Comparison of ENCODE assay signal across 34 cellular contexts in genomic region chr4:91362125-91362524, GRCh38.
"Had no signal": no experiment of that assay in that cellular context is flagged by ENCODE, and none has a peak within 500 bp of the region (broad histone marks: within the 10 kb centered on the region; RNA-seq: fewer than 3 reads in every experiment).

No MANE protein-coding gene starts in this region.

- H3K9me3 Mint-ChIP-seq: activated CD4-positive, alpha-beta memory T cell treated with anti-CD3 and anti-CD28 coated beads for 36 hours; activated naive CD4-positive, alpha-beta T cell treated with anti-CD3 and anti-CD28 coated beads, Interleukin-2, amount 50 U/mL, for 24 hours had no signal

- H3K4me3 ChIP-seq: adrenal gland, body of pancreas, esophagus muscularis mucosa, gastrocnemius medialis, heart left ventricle had no signal

- H3K27me3 ChIP-seq: adrenal gland, body of pancreas, esophagus muscularis mucosa, foreskin keratinocyte, gastrocnemius medialis, heart left ventricle had no signal

- H3K27ac ChIP-seq: adrenal gland, body of pancreas, esophagus muscularis mucosa, foreskin keratinocyte, gastrocnemius medialis, heart left ventricle had no signal

- ATAC-seq: activated CD4-positive, alpha-beta T cell treated with anti-CD3 and anti-CD28 coated beads for 36 hours; activated CD8-positive, alpha-beta memory T cell treated with anti-CD3 and anti-CD28 coated beads, Interleukin-2, amount 10 ng/mL, durations not matched to agents 7 days and 5 days; activated CD8-positive, alpha-beta T cell treated with anti-CD3 and anti-CD28 coated beads, Interleukin-2, amount 10 ng/mL, durations not matched to agents 7 days and 5 days; activated naive CD8-positive, alpha-beta T cell treated with anti-CD3 and anti-CD28 coated beads, Interleukin-2, amount 50 U/mL, for 24 hours; body of pancreas; effector memory CD8-positive, alpha-beta T cell; foreskin keratinocyte; gastrocnemius medialis; heart left ventricle; T-helper 17 cell had no signal

- H3K36me3 ChIP-seq: adrenal gland, esophagus muscularis mucosa, gastrocnemius medialis, heart left ventricle had no signal

- H3K36me3 Mint-ChIP-seq: activated CD4-positive, alpha-beta memory T cell treated with anti-CD3 and anti-CD28 coated beads for 36 hours; activated CD8-positive, alpha-beta memory T cell treated with anti-CD3 and anti-CD28 coated beads, Interleukin-2, amount 10 ng/mL, durations not matched to agents 7 days and 5 days; activated naive CD4-positive, alpha-beta T cell treated with anti-CD3 and anti-CD28 coated beads, Interleukin-2, amount 50 U/mL, for 24 hours; activated naive CD8-positive, alpha-beta T cell treated with anti-CD3 and anti-CD28 coated beads for 36 hours had no signal

- H3K27me3 Mint-ChIP-seq: activated CD4-positive, alpha-beta memory T cell treated with anti-CD3 and anti-CD28 coated beads for 36 hours; activated CD4-positive, alpha-beta T cell treated with anti-CD3 and anti-CD28 coated beads for 36 hours; activated CD4-positive, alpha-beta T cell treated with anti-CD3 and anti-CD28 coated beads, Interleukin-2, amount 10 ng/mL, durations not matched to agents 24 days and 14 days; activated CD8-positive, alpha-beta memory T cell treated with anti-CD3 and anti-CD28 coated beads, Interleukin-2, amount 10 ng/mL, durations not matched to agents 7 days and 5 days; activated naive CD4-positive, alpha-beta T cell treated with anti-CD3 and anti-CD28 coated beads, Interleukin-2, amount 50 U/mL, for 24 hours; activated naive CD8-positive, alpha-beta T cell treated with anti-CD3 and anti-CD28 coated beads for 36 hours; activated naive CD8-positive, alpha-beta T cell treated with anti-CD3 and anti-CD28 coated beads, Interleukin-2, amount 50 U/mL, for 24 hours; effector memory CD8-positive, alpha-beta T cell; T-helper 17 cell had no signal

- H3K4me1 ChIP-seq: adrenal gland, esophagus muscularis mucosa, foreskin keratinocyte, gastrocnemius medialis, heart left ventricle had no signal

- H3K9me3 ChIP-seq: adrenal gland, body of pancreas, esophagus muscularis mucosa, gastrocnemius medialis, heart left ventricle had no signal

- H3K4me3 Mint-ChIP-seq: activated CD4-positive, alpha-beta memory T cell treated with anti-CD3 and anti-CD28 coated beads for 36 hours; activated CD4-positive, alpha-beta T cell treated with anti-CD3 and anti-CD28 coated beads for 36 hours; activated CD4-positive, alpha-beta T cell treated with anti-CD3 and anti-CD28 coated beads, Interleukin-2, amount 10 ng/mL, durations not matched to agents 24 days and 14 days; activated CD8-positive, alpha-beta memory T cell treated with anti-CD3 and anti-CD28 coated beads, Interleukin-2, amount 10 ng/mL, durations not matched to agents 7 days and 5 days; activated CD8-positive, alpha-beta T cell treated with anti-CD3 and anti-CD28 coated beads, Interleukin-2, amount 10 ng/mL, durations not matched to agents 7 days and 5 days; activated naive CD4-positive, alpha-beta T cell treated with anti-CD3 and anti-CD28 coated beads for 36 hours; activated naive CD4-positive, alpha-beta T cell treated with anti-CD3 and anti-CD28 coated beads, Interleukin-2, amount 50 U/mL, for 24 hours; activated naive CD8-positive, alpha-beta T cell treated with anti-CD3 and anti-CD28 coated beads for 36 hours; activated naive CD8-positive, alpha-beta T cell treated with anti-CD3 and anti-CD28 coated beads, Interleukin-2, amount 50 U/mL, for 24 hours; activated T-helper 1 cell treated with anti-CD3 and anti-CD28 coated beads, Interleukin-12 subunit alpha, Interleukin-12 subunit beta, Interleukin-2, Interleukin-4 antibody, amounts not matched to agents 30 ng/mL and 10 ng/mL and 1 ng/mL, durations not matched to agents 14 hours and 24 hours and 36 hours; effector memory CD8-positive, alpha-beta T cell; T-helper 17 cell; T-helper 2 cell treated with Interferon-gamma antibody and Interleukin-4, amounts not matched to agents 5 μg/mL and 100 μg/mL, for 36 hours had no signal

- DNase-seq: activated CD4-positive, alpha-beta memory T cell treated with anti-CD3 and anti-CD28 coated beads for 36 hours; activated CD4-positive, alpha-beta T cell treated with anti-CD3 and anti-CD28 coated beads for 36 hours; activated CD4-positive, alpha-beta T cell treated with anti-CD3 and anti-CD28 coated beads, Interleukin-2, amount 10 ng/mL, durations not matched to agents 24 days and 14 days; activated CD4-positive, CD25-positive, alpha-beta regulatory T cell; activated CD4-positive, CD25-positive, alpha-beta regulatory T cell treated with anti-CD3 and anti-CD28 coated beads, Interleukin-2, amount 50 U/mL, for 72 hours; activated CD8-positive, alpha-beta memory T cell treated with anti-CD3 and anti-CD28 coated beads, Interleukin-2, amount 10 ng/mL, durations not matched to agents 7 days and 5 days; activated CD8-positive, alpha-beta memory T cell treated with anti-CD3 and anti-CD28 coated beads, Interleukin-2, amount 50 U/mL, for 4 hours; activated CD8-positive, alpha-beta T cell treated with anti-CD3 and anti-CD28 coated beads, Interleukin-2, amount 10 ng/mL, durations not matched to agents 7 days and 5 days; activated effector memory CD4-positive, alpha-beta T cell treated with anti-CD3 and anti-CD28 coated beads, Interleukin-2, amount 50 U/mL, for 16 hours; activated naive CD4-positive, alpha-beta T cell treated with anti-CD3 and anti-CD28 coated beads for 36 hours; activated naive CD8-positive, alpha-beta T cell treated with anti-CD3 and anti-CD28 coated beads for 36 hours; activated naive CD8-positive, alpha-beta T cell treated with anti-CD3 and anti-CD28 coated beads, Interleukin-2, amount 50 U/mL, for 24 hours; activated T-cell treated with anti-CD3 and anti-CD28 coated beads, Interleukin-2, amount 50 U/mL, for 1 hour; activated T-cell treated with anti-CD3 and anti-CD28 coated beads, Interleukin-2, amount 50 U/mL, for 48 hours; adrenal gland; amygdala; aorta; body of pancreas; caudate nucleus; cortex of kidney; dermis blood vessel endothelial cell; effector CD4-positive, alpha-beta T cell; effector memory CD8-positive, alpha-beta T cell; erythroblast; foreskin keratinocyte; gastrocnemius medialis; glutamatergic neuron; heart left ventricle; T-helper 17 cell had no signal

- H3K27ac Mint-ChIP-seq: activated CD4-positive, alpha-beta memory T cell treated with anti-CD3 and anti-CD28 coated beads for 36 hours; activated CD4-positive, alpha-beta T cell treated with anti-CD3 and anti-CD28 coated beads for 36 hours; activated CD4-positive, alpha-beta T cell treated with anti-CD3 and anti-CD28 coated beads, Interleukin-2, amount 10 ng/mL, durations not matched to agents 24 days and 14 days; activated CD8-positive, alpha-beta memory T cell treated with anti-CD3 and anti-CD28 coated beads, Interleukin-2, amount 10 ng/mL, durations not matched to agents 7 days and 5 days; activated CD8-positive, alpha-beta T cell treated with anti-CD3 and anti-CD28 coated beads, Interleukin-2, amount 10 ng/mL, durations not matched to agents 7 days and 5 days; activated naive CD4-positive, alpha-beta T cell treated with anti-CD3 and anti-CD28 coated beads for 36 hours; activated naive CD4-positive, alpha-beta T cell treated with anti-CD3 and anti-CD28 coated beads, Interleukin-2, amount 50 U/mL, for 24 hours; activated naive CD8-positive, alpha-beta T cell treated with anti-CD3 and anti-CD28 coated beads for 36 hours; activated naive CD8-positive, alpha-beta T cell treated with anti-CD3 and anti-CD28 coated beads, Interleukin-2, amount 50 U/mL, for 24 hours; activated T-helper 1 cell treated with anti-CD3 and anti-CD28 coated beads, Interleukin-12 subunit alpha, Interleukin-12 subunit beta, Interleukin-2, Interleukin-4 antibody, amounts not matched to agents 30 ng/mL and 10 ng/mL and 1 ng/mL, durations not matched to agents 14 hours and 24 hours and 36 hours; activated T-helper 2 cell treated with anti-CD3 and anti-CD28 coated beads, Interferon-gamma antibody, Interleukin-2, Interleukin-4, amounts not matched to agents 10 μg/mL and 5 μg/mL and 100 μg/mL, durations not matched to agents 14 hours and 24 hours and 36 hours; effector memory CD8-positive, alpha-beta T cell; T-helper 17 cell; T-helper 2 cell treated with Interferon-gamma antibody and Interleukin-4, amounts not matched to agents 5 μg/mL and 100 μg/mL, for 36 hours had no signal

- H3K4me1 Mint-ChIP-seq: activated CD4-positive, alpha-beta T cell treated with anti-CD3 and anti-CD28 coated beads for 36 hours; activated CD4-positive, alpha-beta T cell treated with anti-CD3 and anti-CD28 coated beads, Interleukin-2, amount 10 ng/mL, durations not matched to agents 24 days and 14 days; activated CD8-positive, alpha-beta memory T cell treated with anti-CD3 and anti-CD28 coated beads, Interleukin-2, amount 10 ng/mL, durations not matched to agents 7 days and 5 days; activated naive CD4-positive, alpha-beta T cell treated with anti-CD3 and anti-CD28 coated beads, Interleukin-2, amount 50 U/mL, for 24 hours; activated naive CD8-positive, alpha-beta T cell treated with anti-CD3 and anti-CD28 coated beads for 36 hours; activated naive CD8-positive, alpha-beta T cell treated with anti-CD3 and anti-CD28 coated beads, Interleukin-2, amount 50 U/mL, for 24 hours; T-helper 17 cell had no signal
